8 cellular contexts compared by ENCODE assay signal in the genomic region with DNA sequence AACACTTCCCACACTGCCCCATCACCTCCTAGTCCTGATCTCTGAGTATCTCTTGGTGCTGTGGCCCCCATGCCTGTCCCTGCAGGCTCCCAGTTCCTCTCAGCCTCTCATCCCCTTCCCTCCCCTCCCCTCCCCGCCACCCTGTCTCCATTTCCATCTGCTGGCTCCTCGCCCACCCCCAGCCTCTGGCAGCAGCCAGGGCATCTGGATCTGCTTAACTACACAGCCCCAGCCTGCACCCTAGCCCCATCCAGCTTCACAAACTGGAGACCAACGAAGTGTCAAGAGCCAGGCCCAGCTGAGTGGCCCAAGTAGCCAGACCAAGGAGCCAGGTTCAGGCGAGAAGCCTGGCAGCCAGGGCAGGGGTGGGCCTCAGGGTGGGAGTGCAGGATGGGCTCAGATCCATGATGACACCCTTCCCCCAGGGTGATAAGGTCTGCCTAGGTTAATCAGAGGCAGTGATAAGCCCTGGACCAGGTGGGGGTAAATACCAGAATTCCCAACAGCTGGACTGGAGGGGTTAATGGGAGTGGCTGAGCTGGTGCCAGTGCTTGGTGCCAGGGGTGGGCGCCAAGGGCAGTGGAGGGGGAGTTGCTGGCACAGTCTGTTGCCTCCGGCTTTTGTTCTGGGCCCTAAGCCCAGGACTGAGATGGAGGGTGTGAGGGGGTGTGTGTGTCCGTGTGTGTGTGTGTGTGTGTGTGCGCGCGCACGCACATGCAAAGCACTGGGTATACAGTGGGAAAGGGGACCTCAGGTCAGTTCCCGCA. TPM values are rescaled to one million over a fixed set of nuclear protein-coding genes. Genes with fewer than 3 reads are reported as not detected.
DNase-seq lines count a peak whose midpoint lies in the region; ATAC-seq and TF ChIP-seq lines count a peak whose summit lies in the region.
"Had no signal": no experiment of that assay in that cellular context is flagged by ENCODE, and none has a peak within 500 bp of the region (broad histone marks: within the 10 kb centered on the region; RNA-seq: fewer than 3 reads in every experiment).

No MANE protein-coding gene starts in this region.

- peaks cover 11% of the 10 kb centered on the region for H3K4me1 Mint-ChIP-seq in activated naive CD8-positive, alpha-beta T cell treated with anti-CD3 and anti-CD28 coated beads, Interleukin-2, amount 50 U/mL, for 24 hours

- H3K4me3 ChIP-seq in AG10803 (ENCODE audit: low read length) (peak overlapping the region; percentile 20), lower lobe of right lung (no peak overlapping the region)

- no peak for ATAC-seq in activated naive CD8-positive, alpha-beta T cell treated with anti-CD3 and anti-CD28 coated beads, Interleukin-2, amount 50 U/mL, for 24 hours
- ATAC-seq in lower lobe of right lung (peak in 1 of 2 donors; percentile 28), HG02571 (IDR thresholded peaks at IDR 0.05; ENCODE audit: unreplicated experiment) (no peak), HG02642 (IDR thresholded peaks at IDR 0.05; ENCODE audit: poor library complexity, unreplicated experiment) (no peak)

- peaks cover 45% of the 10 kb centered on the region for H3K4me1 ChIP-seq in lower lobe of right lung

- H3K9me3 Mint-ChIP-seq in activated naive CD8-positive, alpha-beta T cell treated with anti-CD3 and anti-CD28 coated beads, Interleukin-2, amount 50 U/mL, for 24 hours: no peaks in the 10 kb centered on the region

- peak overlapping the region; percentile 46 for H3K27ac ChIP-seq in lower lobe of right lung

- no peaks in the 10 kb centered on the region for H3K9me3 ChIP-seq in lower lobe of right lung

- peak; percentile 91 for DNase-seq in AG10803 (ENCODE audit: low read depth)
- DNase-seq in activated naive CD8-positive, alpha-beta T cell treated with anti-CD3 and anti-CD28 coated beads, Interleukin-2, amount 50 U/mL, for 24 hours: no peak
- no peak for DNase-seq in lower lobe of right lung
- no peak for DNase-seq in stimulated activated CD4-positive, alpha-beta T cell treated with anti-CD3 and anti-CD28 coated beads, Interleukin-15, amount 100 ng/mL, for 24 hours
- DNase-seq: stimulated activated CD4-positive, alpha-beta T cell treated with anti-CD3 and anti-CD28 coated beads, Interleukin-4, amount 100 ng/mL, for 1 hour had no signal

- no peaks in the 10 kb centered on the region for H3K27me3 ChIP-seq in lower lobe of right lung (ENCODE audit: low read depth)

- no peaks in the 10 kb centered on the region for H3K27me3 Mint-ChIP-seq in activated naive CD8-positive, alpha-beta T cell treated with anti-CD3 and anti-CD28 coated beads, Interleukin-2, amount 50 U/mL, for 24 hours

- no peaks in the 10 kb centered on the region for H3K36me3 Mint-ChIP-seq in activated naive CD8-positive, alpha-beta T cell treated with anti-CD3 and anti-CD28 coated beads, Interleukin-2, amount 50 U/mL, for 24 hours (ENCODE audit: low read depth)

- peak overlapping the region; percentile 68 for H3K27ac Mint-ChIP-seq in activated naive CD8-positive, alpha-beta T cell treated with anti-CD3 and anti-CD28 coated beads, Interleukin-2, amount 50 U/mL, for 24 hours

- no peak for TF ChIP-seq CTCF in AG10803 (conservative IDR thresholded peaks at IDR 0.05; ENCODE audit: low read length)
- TF ChIP-seq CTCF in lower lobe of right lung (IDR thresholded peaks at IDR 0.05): no peak

- no peak overlapping the region for H3K4me3 Mint-ChIP-seq in activated naive CD8-positive, alpha-beta T cell treated with anti-CD3 and anti-CD28 coated beads, Interleukin-2, amount 50 U/mL, for 24 hours

- peaks cover 16% of the 10 kb centered on the region for H3K36me3 ChIP-seq in lower lobe of right lung

- intact Hi-C loops in lower lobe of right lung (cut with DNase I): no loop called here

RNA-seq across cellular contexts. Expression of a gene that starts 2.5 kb away (rescaled TPM):
- 25.7 TPM for total RNA-seq in lower lobe of right lung

RNA-seq across cellular contexts. Expression of a gene that starts 8.0 kb away (rescaled TPM):
- not detected for total RNA-seq in lower lobe of right lung
- total RNA-seq: dermis microvascular lymphatic vessel endothelial cell had no signal

RNA-seq across cellular contexts. Expression of a gene that starts 8.0 kb away (rescaled TPM):
- total RNA-seq in lower lobe of right lung: 51.3 TPM

RNA-seq across cellular contexts. Expression of a gene that starts 16.9 kb away (rescaled TPM):
- total RNA-seq in lower lobe of right lung: 35.0 TPM

RNA-seq across cellular contexts. Expression of a gene that starts 25.6 kb away (rescaled TPM):
- total RNA-seq in lower lobe of right lung: not detected
- total RNA-seq: dermis microvascular lymphatic vessel endothelial cell had no signal
